In the genomic region with DNA sequence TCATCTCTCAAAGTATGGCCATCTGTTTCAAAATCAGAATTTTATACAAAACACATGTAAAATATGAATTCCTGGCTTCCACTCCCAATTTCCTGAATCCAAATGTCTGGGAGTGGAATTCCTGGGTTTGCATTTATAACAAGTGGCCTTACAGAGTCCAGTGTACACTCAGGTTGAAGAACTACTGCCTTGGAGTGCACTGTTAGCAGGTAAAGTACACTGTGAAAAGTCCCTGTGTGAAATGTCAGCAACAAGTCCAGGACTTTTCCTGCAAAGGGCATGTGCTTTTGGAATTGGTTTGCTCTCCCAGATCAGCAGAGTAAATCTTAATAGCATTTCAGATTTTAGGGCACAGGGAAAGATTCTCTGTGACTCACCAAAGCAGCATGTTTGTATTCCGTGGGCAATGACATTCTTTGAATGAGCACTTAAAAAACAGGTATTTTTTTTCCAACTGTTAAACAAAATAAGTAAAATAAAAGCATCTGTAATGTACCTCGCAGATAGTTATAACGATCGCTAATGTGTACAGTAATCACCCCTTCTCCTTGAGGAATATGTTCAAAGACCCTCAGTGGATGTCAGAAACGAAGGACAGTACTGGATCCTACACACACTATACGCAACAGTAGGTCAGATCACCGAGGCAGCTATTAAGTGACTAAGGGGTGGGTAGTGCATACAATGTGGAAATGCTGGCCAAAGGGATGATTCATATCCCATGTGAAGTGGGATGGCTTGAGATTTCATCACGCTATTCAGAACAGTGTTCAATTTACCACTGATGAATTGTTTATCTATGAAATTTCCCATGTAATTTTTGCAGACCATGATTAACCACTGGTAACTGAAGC, we compare ENCODE assay signal across 11 cellular contexts. TPM values are rescaled to one million over a fixed set of nuclear protein-coding genes. Genes with fewer than 3 reads are reported as not detected.
A peak's percentile ranks its signal among the peaks of the same experiment; 100 is the strongest.
DNase-seq lines count a peak whose midpoint lies in the region; ATAC-seq and TF ChIP-seq lines count a peak whose summit lies in the region.
"Had no signal": no experiment of that assay in that cellular context is flagged by ENCODE, and none has a peak within 500 bp of the region (broad histone marks: within the 10 kb centered on the region; RNA-seq: fewer than 3 reads in every experiment).

No MANE protein-coding gene starts in this region.

- no TSS peak for BruUV-seq in Caco-2 (replicated peaks; lab: Mats Ljungman, UMichigan)

- no peaks in the 10 kb centered on the region for H3K36me3 Mint-ChIP-seq in osteocyte (ENCODE audit: unreplicated experiment)
- H3K36me3 Mint-ChIP-seq in Caco-2 (ENCODE audit: insufficient read depth, unreplicated experiment), result no peaks in the 10 kb centered on the region
- H3K36me3 Mint-ChIP-seq: naive thymus-derived CD4-positive, alpha-beta T cell had no signal

- no peaks in the 10 kb centered on the region for H3K27me3 ChIP-seq in Caco-2 (replicated peaks; ENCODE audit: control insufficient read depth, insufficient read depth, low read length)

- TF ChIP-seq CTCF in osteocyte (IDR thresholded peaks at IDR 0.05) (no peak), Caco-2 (IDR thresholded peaks at IDR 0.05; ENCODE audit: insufficient read depth in 1 of 2, low read depth in 1 of 2, low read length in 1 of 2, severe bottlenecking in 1 of 2, unreplicated experiment in 1 of 2) (no peak)

- DNase-seq in EH (ENCODE audit: low read depth), result peak; percentile 97
- peak; percentile 85 for DNase-seq in NOMO-1 treated with DMSO at 0.1 percent for 48 hours (lab: John Stamatoyannopoulos, UW; ENCODE audit: unreplicated experiment)
- peak; percentile 95 for DNase-seq in dermis blood vessel endothelial cell
- DNase-seq in osteocyte (ENCODE audit: extremely low spot score, unreplicated experiment), result no peak
- DNase-seq in Caco-2, result no peak
- no peak for DNase-seq in NCI-H1048 (lab: John Stamatoyannopoulos, UW)
- DNase-seq in NCI-H526 (lab: John Stamatoyannopoulos, UW), result no peak
- DNase-seq: activated T-cell treated with anti-CD3 and anti-CD28 coated beads, Interleukin-2, amount 50 U/mL, for 4 hours; naive thymus-derived CD4-positive, alpha-beta T cell; SHP77 treated with DMSO at 0.1 percent for 48 hours had no signal

- peaks cover 53% of the 10 kb centered on the region for H3K4me1 Mint-ChIP-seq in osteocyte (ENCODE audit: unreplicated experiment)
- H3K4me1 Mint-ChIP-seq in Caco-2 (ENCODE audit: low read depth, unreplicated experiment), result peaks cover 5% of the 10 kb centered on the region
- H3K4me1 Mint-ChIP-seq: naive thymus-derived CD4-positive, alpha-beta T cell had no signal

- ATAC-seq in HG03442 (IDR thresholded peaks at IDR 0.05; ENCODE audit: unreplicated experiment), result no peak
- ATAC-seq: activated T-cell treated with anti-CD3 and anti-CD28 coated beads, Interleukin-2, amount 50 U/mL, for 4 hours; naive thymus-derived CD4-positive, alpha-beta T cell had no signal

- intact Hi-C loops in Caco-2 (cut with micrococcal nuclease; ENCODE audit: unreplicated experiment), result no loop called here

- H3K4me1 ChIP-seq in Caco-2, result no peaks in the 10 kb centered on the region

- CTCF ChIA-PET in Caco-2 (lab: Charles Lee), result no interaction called here

- H3K27me3 Mint-ChIP-seq in osteocyte (ENCODE audit: unreplicated experiment) (no peaks in the 10 kb centered on the region), Caco-2 (ENCODE audit: insufficient read depth, unreplicated experiment) (no peaks in the 10 kb centered on the region)

- no peaks in the 10 kb centered on the region for H3K9me3 ChIP-seq in Caco-2

- no peak overlapping the region for H3K4me3 ChIP-seq in Caco-2 (ENCODE audit: low read depth, low read length)

- no peaks in the 10 kb centered on the region for H3K36me3 ChIP-seq in Caco-2 (ENCODE audit: control insufficient read depth, insufficient read depth, low read length)

- H3K27ac Mint-ChIP-seq in osteocyte (ENCODE audit: unreplicated experiment), result peak overlapping the region; percentile 96
- no peak overlapping the region for H3K27ac Mint-ChIP-seq in Caco-2 (ENCODE audit: unreplicated experiment)
- H3K27ac Mint-ChIP-seq: naive thymus-derived CD4-positive, alpha-beta T cell had no signal

- POLR2A ChIA-PET in Caco-2 (lab: Charles Lee), result no interaction called here

- H3K4me3 Mint-ChIP-seq in osteocyte (ENCODE audit: unreplicated experiment) (no peak overlapping the region), Caco-2 (ENCODE audit: unreplicated experiment) (no peak overlapping the region)
- H3K4me3 Mint-ChIP-seq: activated T-cell treated with anti-CD3 and anti-CD28 coated beads, Interleukin-2, amount 50 U/mL, for 4 hours; naive thymus-derived CD4-positive, alpha-beta T cell had no signal

- H3K9me3 Mint-ChIP-seq in osteocyte (ENCODE audit: unreplicated experiment) (no peaks in the 10 kb centered on the region), Caco-2 (ENCODE audit: unreplicated experiment) (peaks cover 3% of the 10 kb centered on the region)
- H3K9me3 Mint-ChIP-seq: activated T-cell treated with anti-CD3 and anti-CD28 coated beads, Interleukin-2, amount 50 U/mL, for 4 hours; naive thymus-derived CD4-positive, alpha-beta T cell had no signal

RNA-seq across cellular contexts. Expression of a gene that starts 1.9 kb away (rescaled TPM):
- total RNA-seq in dermis blood vessel endothelial cell (0.09 and 0.34 TPM in 2 replicates), osteocyte (not detected in 2 replicates), Caco-2 (2022) (0.27 and 0.30 TPM in 2 replicates)
- total RNA-seq: activated T-cell treated with anti-CD3 and anti-CD28 coated beads, Interleukin-2, amount 50 U/mL, for 4 hours; naive thymus-derived CD4-positive, alpha-beta T cell had no signal

Comparison
In these comparisons a context has a peak if more than half of its experiments do, and no peak if none do; other contexts are left out.
1. DNase-seq: peak in EH (single experiment), NOMO-1 treated with DMSO at 0.1 percent for 48 hours (single experiment) and dermis blood vessel endothelial cell (single experiment); none in osteocyte (single experiment), Caco-2 (0 of 2), NCI-H1048 (single experiment) and NCI-H526 (0 of 2).